Comparison of ENCODE assay signal across 1 cellular context in the genomic region with DNA sequence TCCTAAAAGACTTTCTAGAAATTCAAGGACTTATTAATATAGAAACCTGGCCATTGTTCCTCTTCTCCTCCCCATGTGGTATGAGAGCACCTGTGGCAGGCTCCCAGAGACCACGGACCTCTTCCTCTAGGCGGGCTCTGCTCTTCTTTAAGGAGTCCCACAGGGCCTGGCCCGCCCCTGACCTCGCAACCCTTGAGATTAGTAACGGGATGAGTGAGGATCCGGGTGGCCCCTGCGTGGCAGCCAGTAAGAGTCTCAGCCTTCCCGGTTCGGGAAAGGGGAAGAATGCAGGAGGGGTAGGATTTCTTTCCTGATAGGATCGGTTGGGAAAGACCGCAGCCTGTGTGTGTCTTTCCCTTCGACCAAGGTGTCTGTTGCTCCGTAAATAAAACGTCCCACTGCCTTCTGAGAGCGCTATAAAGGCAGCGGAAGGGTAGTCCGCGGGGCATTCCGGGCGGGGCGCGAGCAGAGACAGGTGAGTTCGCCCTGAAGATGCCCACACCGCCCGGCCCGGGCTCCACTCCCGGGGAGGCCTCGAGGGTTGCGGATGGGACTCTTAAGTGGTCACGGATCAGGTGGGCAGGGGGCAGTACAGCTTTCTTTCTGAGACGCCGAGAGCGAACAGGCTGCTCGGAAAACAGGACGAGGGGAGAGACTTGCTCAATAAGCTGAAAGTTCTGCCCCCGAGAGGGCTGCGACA.
TF ChIP-seq lines count a peak whose summit lies in the region.

Gene SLC26A4, plus strand, starts transcription at position 448 of the 700 bp plus-strand sequence. CDS start 814 bp downstream, outside the sequence.

TF ChIP-seq in A549, 52 proteins besides CTCF, POLR2A, EP300 and RAD21 (continued from another document):
- TF ChIP-seq REST (IDR thresholded peaks at IDR 0.05), result no peak
- TF ChIP-seq ZSCAN20 (CRISPR knock-in tag; IDR thresholded peaks at IDR 0.05), result no peak
- TF ChIP-seq POLR2AphosphoS2 (conservative IDR thresholded peaks at IDR 0.05; ENCODE audit: low read length), result no peak
- no peak for TF ChIP-seq MAZ (IDR thresholded peaks at IDR 0.05; ENCODE audit: borderline replicate concordance, low read depth, low read length)
- TF ChIP-seq RCOR1 (IDR thresholded peaks at IDR 0.05; ENCODE audit: low read depth, low read length), result no peak
- TF ChIP-seq E2F6 (IDR thresholded peaks at IDR 0.05; ENCODE audit: borderline replicate concordance, low read depth), result no peak
